In the genomic region with DNA sequence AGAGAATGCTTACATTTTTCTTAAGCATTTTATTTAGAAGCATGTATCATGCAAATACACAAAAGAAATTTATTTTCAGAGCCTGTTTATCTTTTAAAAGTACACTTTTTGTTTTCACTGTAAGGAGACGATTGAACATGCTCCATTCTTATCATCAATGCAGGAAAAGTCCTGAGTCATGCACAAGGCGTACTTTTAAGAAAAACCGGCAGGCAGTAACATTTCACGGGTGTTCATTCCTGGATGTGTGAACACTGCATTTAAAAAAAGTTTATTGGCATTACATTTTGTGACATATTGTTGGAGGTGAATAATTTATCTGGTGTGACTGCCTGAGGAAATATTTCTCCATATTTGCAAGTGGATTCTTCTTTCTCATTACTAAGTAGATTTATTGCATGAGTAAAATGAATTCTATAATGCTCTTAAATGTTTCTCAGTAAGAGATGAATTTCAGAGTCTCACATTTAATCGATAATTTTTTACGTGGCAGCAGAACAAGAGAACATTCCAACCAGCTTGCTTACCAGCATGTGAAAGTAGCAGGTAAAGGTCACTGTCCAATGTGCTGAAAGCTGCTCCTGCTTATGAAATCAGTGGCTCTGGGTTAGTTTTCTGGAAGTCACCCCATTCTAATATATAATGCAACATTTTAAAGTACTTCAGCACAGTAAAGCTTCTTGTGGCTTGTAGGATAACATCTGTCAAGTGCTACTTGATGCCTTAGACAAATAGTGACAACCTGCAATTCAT, we compare ENCODE assay signal across 9 cellular contexts.
DNase-seq lines count a peak whose midpoint lies in the region; TF ChIP-seq lines count a peak whose summit lies in the region.
"Had no signal": no experiment of that assay in that cellular context is flagged by ENCODE, and none has a peak within 500 bp of the region (broad histone marks: within the 10 kb centered on the region; RNA-seq: fewer than 3 reads in every experiment).

No MANE protein-coding gene starts in this region.

- 67% methylated on average over 6 of the region's 6 CpGs for WGBS in esophagus muscularis mucosa

- DNase-seq in Daoy (ENCODE audit: low read depth) (peak; percentile 42), iPS-NIHi11 (ENCODE audit: low spot score) (peak; percentile 42), activated T-cell treated with anti-CD3 and anti-CD28 coated beads for 4 hours (no peak), ascending aorta (ENCODE audit: low spot score in 2 of 2) (no peak), esophagus muscularis mucosa (ENCODE audit: extremely low spot score) (no peak)
- peak; percentile 42 for DNase-seq in Jurkat, Clone E6-1 (ENCODE audit: low read depth, low spot score)
- no peak for DNase-seq in effector memory CD4-positive, alpha-beta T cell
- DNase-seq: immature natural killer cell had no signal

- no peaks in the 10 kb centered on the region for H3K27me3 ChIP-seq in ascending aorta
- H3K27me3 ChIP-seq in effector memory CD4-positive, alpha-beta T cell (replicated peaks; ENCODE audit: control insufficient read depth, insufficient read depth, low read length, poor library complexity, severe bottlenecking), result no peaks in the 10 kb centered on the region
- peaks cover 0 to 5% (median 0%) of the 10 kb centered on the region in 4 donors for H3K27me3 ChIP-seq in esophagus muscularis mucosa

- intact Hi-C loops in ascending aorta (cut with DNase I), result no loop called here
- intact Hi-C loops in esophagus muscularis mucosa (cut with DNase I), result no loop called here

- no peaks in the 10 kb centered on the region for H3K4me1 ChIP-seq in ascending aorta
- no peaks in the 10 kb centered on the region for H3K4me1 ChIP-seq in effector memory CD4-positive, alpha-beta T cell (ENCODE audit: control insufficient read depth, insufficient read depth, low read length, poor library complexity, severe bottlenecking)
- no peaks in the 10 kb centered on the region for H3K4me1 ChIP-seq in esophagus muscularis mucosa

- no peak overlapping the region for H3K4me3 ChIP-seq in Jurkat, Clone E6-1 (ENCODE audit: low read length)
- H3K4me3 ChIP-seq in ascending aorta, result no peak overlapping the region
- no peak overlapping the region for H3K4me3 ChIP-seq in effector memory CD4-positive, alpha-beta T cell (ENCODE audit: insufficient read depth, low read depth, low read length, poor library complexity, severe bottlenecking)
- no peak overlapping the region for H3K4me3 ChIP-seq in esophagus muscularis mucosa

- H3K36me3 ChIP-seq in ascending aorta, result no peaks in the 10 kb centered on the region
- H3K36me3 ChIP-seq in effector memory CD4-positive, alpha-beta T cell (ENCODE audit: control insufficient read depth, insufficient read depth, low read length), result no peaks in the 10 kb centered on the region
- no peaks in the 10 kb centered on the region for H3K36me3 ChIP-seq in esophagus muscularis mucosa

- H3K9me3 ChIP-seq in ascending aorta, result no peaks in the 10 kb centered on the region
- H3K9me3 ChIP-seq in effector memory CD4-positive, alpha-beta T cell (ENCODE audit: control insufficient read depth, low read length), result no peaks in the 10 kb centered on the region
- H3K9me3 ChIP-seq in esophagus muscularis mucosa, result no peaks in the 10 kb centered on the region

- TF ChIP-seq EP300 in esophagus muscularis mucosa (IDR thresholded peaks at IDR 0.05), result no peak

- no peak for TF ChIP-seq CTCF in VCaP (conservative IDR thresholded peaks at IDR 0.05)
- no peak for TF ChIP-seq CTCF in ascending aorta (IDR thresholded peaks at IDR 0.05)
- TF ChIP-seq CTCF in esophagus muscularis mucosa (IDR thresholded peaks at IDR 0.05), result no peak

- TF ChIP-seq POLR2A in esophagus muscularis mucosa (IDR thresholded peaks at IDR 0.05; ENCODE audit: low read depth), result no peak

- H3K27ac ChIP-seq in VCaP (peak overlapping the region; percentile 87), ascending aorta (no peak overlapping the region), esophagus muscularis mucosa (replicated peaks in 1 of 4) (no peak overlapping the region)
- no peak overlapping the region for H3K27ac ChIP-seq in effector memory CD4-positive, alpha-beta T cell (ENCODE audit: insufficient read depth, low read length, poor library complexity, severe bottlenecking)

Comparison
In these comparisons a context has a peak if more than half of its experiments do, and no peak if none do; other contexts are left out.
1. DNase-seq: peak in Daoy (single experiment), Jurkat, Clone E6-1 (single experiment) and iPS-NIHi11 (single experiment); none in activated T-cell treated with anti-CD3 and anti-CD28 coated beads for 4 hours (single experiment), ascending aorta (0 of 2), effector memory CD4-positive, alpha-beta T cell (0 of 3) and esophagus muscularis mucosa (single experiment).